In genomic region chr1:67680486-67680885, GRCh38 we compare ENCODE assay signal across 24 cellular contexts.
"Had no signal": no experiment of that assay in that cellular context is flagged by ENCODE, and none has a peak within 500 bp of the region (broad histone marks: within the 10 kb centered on the region; RNA-seq: fewer than 3 reads in every experiment).

No MANE protein-coding gene starts in this region.

- H3K4me3 Mint-ChIP-seq: activated CD4-positive, alpha-beta memory T cell treated with anti-CD3 and anti-CD28 coated beads, Interleukin-2, amount 10 ng/mL, durations not matched to agents 7 days and 5 days; activated CD4-positive, alpha-beta T cell treated with anti-CD3 and anti-CD28 coated beads, Interleukin-2, amount 10 ng/mL, durations not matched to agents 24 days and 14 days; activated CD8-positive, alpha-beta memory T cell treated with anti-CD3 and anti-CD28 coated beads, Interleukin-2, amount 10 ng/mL, durations not matched to agents 7 days and 5 days; activated naive CD8-positive, alpha-beta T cell treated with anti-CD3 and anti-CD28 coated beads, Interleukin-2, amount 10 ng/mL, durations not matched to agents 7 days and 5 days; naive B cell; neural crest cell; stimulated activated naive B cell treated with anti-CD40 and anti-IgM and Interleukin-4, amounts not matched to agents 10 μg/mL and 1 μg/mL and 100 μg/mL, for 72 hours had no signal

- H3K27me3 ChIP-seq: breast epithelium, right lobe of liver, transverse colon, uterus had no signal

- H3K9me3 Mint-ChIP-seq: activated CD4-positive, alpha-beta memory T cell treated with anti-CD3 and anti-CD28 coated beads, Interleukin-2, amount 10 ng/mL, durations not matched to agents 7 days and 5 days; activated CD4-positive, alpha-beta T cell treated with anti-CD3 and anti-CD28 coated beads, Interleukin-2, amount 10 ng/mL, durations not matched to agents 24 days and 14 days; naive B cell; neural crest cell; stimulated activated naive B cell treated with anti-CD40 and anti-IgM and Interleukin-4, amounts not matched to agents 10 μg/mL and 1 μg/mL and 100 μg/mL, for 72 hours had no signal

- H3K27me3 Mint-ChIP-seq: activated CD8-positive, alpha-beta memory T cell treated with anti-CD3 and anti-CD28 coated beads, Interleukin-2, amount 10 ng/mL, durations not matched to agents 7 days and 5 days; activated naive CD8-positive, alpha-beta T cell treated with anti-CD3 and anti-CD28 coated beads, Interleukin-2, amount 10 ng/mL, durations not matched to agents 7 days and 5 days; naive B cell; stimulated activated naive B cell treated with anti-CD40 and anti-IgM and Interleukin-4, amounts not matched to agents 10 μg/mL and 1 μg/mL and 100 μg/mL, for 72 hours had no signal

- H3K27ac Mint-ChIP-seq: activated CD4-positive, alpha-beta memory T cell treated with anti-CD3 and anti-CD28 coated beads, Interleukin-2, amount 10 ng/mL, durations not matched to agents 7 days and 5 days; activated CD4-positive, alpha-beta T cell treated with anti-CD3 and anti-CD28 coated beads, Interleukin-2, amount 10 ng/mL, durations not matched to agents 24 days and 14 days; activated CD8-positive, alpha-beta memory T cell treated with anti-CD3 and anti-CD28 coated beads, Interleukin-2, amount 10 ng/mL, durations not matched to agents 7 days and 5 days; activated naive CD8-positive, alpha-beta T cell treated with anti-CD3 and anti-CD28 coated beads, Interleukin-2, amount 10 ng/mL, durations not matched to agents 7 days and 5 days; naive B cell; stimulated activated naive B cell treated with anti-CD40 and anti-IgM and Interleukin-4, amounts not matched to agents 10 μg/mL and 1 μg/mL and 100 μg/mL, for 72 hours had no signal

- H3K4me1 ChIP-seq: lower lobe of right lung had no signal

- H3K36me3 Mint-ChIP-seq: activated CD8-positive, alpha-beta memory T cell treated with anti-CD3 and anti-CD28 coated beads, Interleukin-2, amount 10 ng/mL, durations not matched to agents 7 days and 5 days; activated naive CD8-positive, alpha-beta T cell treated with anti-CD3 and anti-CD28 coated beads, Interleukin-2, amount 10 ng/mL, durations not matched to agents 7 days and 5 days; naive B cell; stimulated activated naive B cell treated with anti-CD40 and anti-IgM and Interleukin-4, amounts not matched to agents 10 μg/mL and 1 μg/mL and 100 μg/mL, for 72 hours had no signal

- H3K27ac ChIP-seq: breast epithelium, coronary artery, lower lobe of right lung, right lobe of liver, transverse colon, uterus, VCaP had no signal

- H3K36me3 ChIP-seq: breast epithelium, lower lobe of right lung, right lobe of liver, transverse colon, uterus had no signal

- DNase-seq: activated CD4-positive, alpha-beta memory T cell treated with anti-CD3 and anti-CD28 coated beads, Interleukin-2, amount 10 ng/mL, durations not matched to agents 7 days and 5 days; activated CD4-positive, alpha-beta T cell treated with anti-CD3 and anti-CD28 coated beads, Interleukin-2, amount 10 ng/mL, durations not matched to agents 24 days and 14 days; activated CD8-positive, alpha-beta memory T cell treated with anti-CD3 and anti-CD28 coated beads, Interleukin-2, amount 10 ng/mL, durations not matched to agents 7 days and 5 days; activated naive CD4-positive, alpha-beta T cell; activated naive CD8-positive, alpha-beta T cell treated with anti-CD3 and anti-CD28 coated beads, Interleukin-2, amount 10 ng/mL, durations not matched to agents 7 days and 5 days; activated T-cell treated with anti-CD3 and anti-CD28 coated beads for 4 hours; amniotic stem cell; erythroblast; foreskin fibroblast; lower lobe of right lung; naive B cell; occipital lobe; right lobe of liver; small intestine; stimulated activated CD4-positive, alpha-beta T cell treated with anti-CD3 and anti-CD28 coated beads, Interleukin-2, amount 100 ng/mL, for 24 hours; stimulated activated naive B cell treated with anti-CD40 and anti-IgM and Interleukin-4, amounts not matched to agents 10 μg/mL and 1 μg/mL and 100 μg/mL, for 72 hours; transverse colon; uterus had no signal

- H3K9me3 ChIP-seq: breast epithelium, lower lobe of right lung, right lobe of liver, transverse colon, uterus had no signal

- H3K4me3 ChIP-seq: breast epithelium, coronary artery, lower lobe of right lung, right lobe of liver, transverse colon, uterus had no signal

- ATAC-seq: activated CD4-positive, CD25-positive, alpha-beta regulatory T cell treated with anti-CD3 and anti-CD28 coated beads, Interleukin-2, amount 50 U/mL, for 24 hours; activated CD8-positive, alpha-beta memory T cell treated with anti-CD3 and anti-CD28 coated beads, Interleukin-2, amount 10 ng/mL, durations not matched to agents 7 days and 5 days; left lobe of liver; lower lobe of right lung; right lobe of liver; stimulated activated naive B cell treated with anti-CD40 and anti-IgM and Interleukin-4, amounts not matched to agents 10 μg/mL and 1 μg/mL and 100 μg/mL, for 72 hours had no signal
